In genomic region chr3:81439088-81439487, GRCh38 we compare ENCODE assay signal across 24 cellular contexts.
DNase-seq lines count a peak whose midpoint lies in the region; ATAC-seq, FAIRE-seq and TF ChIP-seq lines count a peak whose summit lies in the region.
"Had no signal": no experiment of that assay in that cellular context is flagged by ENCODE, and none has a peak within 500 bp of the region (broad histone marks: within the 10 kb centered on the region; RNA-seq: fewer than 3 reads in every experiment).

No MANE protein-coding gene starts in this region.

- no peaks in the 10 kb centered on the region for H3K9me3 ChIP-seq in HEK293 (ENCODE audit: control insufficient read depth, insufficient read depth, low read depth, low read length)
- H3K9me3 ChIP-seq: A549; BE2C; BLaER1 treated with 17β-estradiol and CSF1 and Interleukin-3, amounts not matched to agents 10 nM and 100 nM; HAP-1 had no signal

- DNase-seq in left kidney (ENCODE audit: low read depth, low spot score) (peak; percentile 68), nephron progenitor cell (no peak)
- DNase-seq: 8988T; ACHN; AML-193; BE2C; CD4-positive, alpha-beta T cell; CD8-positive, alpha-beta memory T cell; DMS 273 treated with DMSO at 0.1 percent for 48 hours; DMS79; EL; GDM1; GOT3 had no signal

- ATAC-seq in HG02763 (IDR thresholded peaks at IDR 0.05; ENCODE audit: unreplicated experiment) (no peak), GM19035 (IDR thresholded peaks at IDR 0.05; ENCODE audit: unreplicated experiment) (no peak), HG02970 (IDR thresholded peaks at IDR 0.05; ENCODE audit: low FRiP score, unreplicated experiment) (no peak)
- ATAC-seq: A549, GM12878 had no signal

- H3K9me3 Mint-ChIP-seq in nephron progenitor cell = no peaks in the 10 kb centered on the region
- H3K9me3 Mint-ChIP-seq: CD4-positive, alpha-beta T cell had no signal

- H3K27ac Mint-ChIP-seq in nephron progenitor cell = peak overlapping the region; percentile 27
- H3K27ac Mint-ChIP-seq: CD14-positive monocyte; CD4-positive, alpha-beta T cell; CD8-positive, alpha-beta memory T cell had no signal

- peak; percentile 99 for FAIRE-seq in endometrium (lab: Jason Lieb, UNC)
- FAIRE-seq: A549, GM12878, H54 had no signal

- H3K27ac ChIP-seq in HEK293 (ENCODE audit: extremely low read depth, low read depth, low read length) = no peak overlapping the region
- H3K27ac ChIP-seq: A549; BLaER1 treated with 17β-estradiol and CSF1 and Interleukin-3, amounts not matched to agents 10 nM and 100 nM had no signal

- H3K36me3 Mint-ChIP-seq in nephron progenitor cell (ENCODE audit: low read depth) = no peaks in the 10 kb centered on the region
- H3K36me3 Mint-ChIP-seq: CD14-positive monocyte; CD8-positive, alpha-beta memory T cell had no signal

- POLR2A ChIA-PET in HEK293 (lab: Yijun Ruan, JAX) = no interaction called here

- H3K27me3 Mint-ChIP-seq in nephron progenitor cell (ENCODE audit: low read depth, poor library complexity) = no peaks in the 10 kb centered on the region
- H3K27me3 Mint-ChIP-seq: CD4-positive, alpha-beta T cell; CD8-positive, alpha-beta memory T cell had no signal

- H3K4me1 Mint-ChIP-seq in nephron progenitor cell = peaks cover 7% of the 10 kb centered on the region
- H3K4me1 Mint-ChIP-seq: CD14-positive monocyte; CD8-positive, alpha-beta memory T cell had no signal

- H3K4me1 ChIP-seq in HEK293 (ENCODE audit: control insufficient read depth, insufficient read depth, low read length) = no peaks in the 10 kb centered on the region
- H3K4me1 ChIP-seq: BLaER1 treated with 17β-estradiol and CSF1 and Interleukin-3, amounts not matched to agents 10 nM and 100 nM had no signal

- no peaks in the 10 kb centered on the region for H3K36me3 ChIP-seq in HEK293 (ENCODE audit: control insufficient read depth in 2 of 2, insufficient read depth in 1 of 2, low read length in 2 of 2)
- H3K36me3 ChIP-seq: BE2C; BLaER1 treated with 17β-estradiol and CSF1 and Interleukin-3, amounts not matched to agents 10 nM and 100 nM; HAP-1 had no signal

- TF ChIP-seq CTCF in HEK293 (tag by site-specific recombination; IDR thresholded peaks at IDR 0.05) (no peak), nephron progenitor cell (IDR thresholded peaks at IDR 0.05) (no peak)

- no peak overlapping the region for H3K4me3 ChIP-seq in HEK293 (ENCODE audit: low read depth, low read length)
- H3K4me3 ChIP-seq: A549; BLaER1 treated with 17β-estradiol and CSF1 and Interleukin-3, amounts not matched to agents 10 nM and 100 nM; GM12878; HAP-1 had no signal

- CTCF ChIA-PET in HEK293 (lab: Yijun Ruan, JAX) = no interaction called here

- no peak overlapping the region for H3K4me3 Mint-ChIP-seq in nephron progenitor cell
- H3K4me3 Mint-ChIP-seq: CD14-positive monocyte; CD4-positive, alpha-beta T cell; CD8-positive, alpha-beta memory T cell had no signal

TF ChIP-seq in HEK293, 187 proteins besides CTCF, POLR2A, EP300 and RAD21:
- TF ChIP-seq ZNF645 (tag by site-specific recombination; IDR thresholded peaks at IDR 0.05) (no peak), FEZF1 (tag by site-specific recombination; IDR thresholded peaks at IDR 0.05) (peak; percentile 33; the same call in 1 of the 2 replicates), ZNF544 (tag by site-specific recombination; IDR thresholded peaks at IDR 0.05) (no peak), ZNF843 (tag by site-specific recombination; IDR thresholded peaks at IDR 0.05) (peak; percentile 45; the same call in 1 of the 2 replicates), BCL11A (tag by site-specific recombination; IDR thresholded peaks at IDR 0.05; ENCODE audit: low read depth) (no peak)
- TF ChIP-seq, protein P1, sequence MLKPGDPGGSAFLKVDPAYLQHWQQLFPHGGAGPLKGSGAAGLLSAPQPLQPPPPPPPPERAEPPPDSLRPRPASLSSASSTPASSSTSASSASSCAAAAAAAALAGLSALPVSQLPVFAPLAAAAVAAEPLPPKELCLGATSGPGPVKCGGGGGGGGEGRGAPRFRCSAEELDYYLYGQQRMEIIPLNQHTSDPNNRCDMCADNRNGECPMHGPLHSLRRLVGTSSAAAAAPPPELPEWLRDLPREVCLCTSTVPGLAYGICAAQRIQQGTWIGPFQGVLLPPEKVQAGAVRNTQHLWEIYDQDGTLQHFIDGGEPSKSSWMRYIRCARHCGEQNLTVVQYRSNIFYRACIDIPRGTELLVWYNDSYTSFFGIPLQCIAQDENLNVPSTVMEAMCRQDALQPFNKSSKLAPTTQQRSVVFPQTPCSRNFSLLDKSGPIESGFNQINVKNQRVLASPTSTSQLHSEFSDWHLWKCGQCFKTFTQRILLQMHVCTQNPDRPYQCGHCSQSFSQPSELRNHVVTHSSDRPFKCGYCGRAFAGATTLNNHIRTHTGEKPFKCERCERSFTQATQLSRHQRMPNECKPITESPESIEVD (tag by site-specific recombination; IDR thresholded peaks at IDR 0.05) = peak; percentile 43; the same call in 1 of the 2 replicates
TF ChIP-seq in HEK293: peak in this region for 3.
